Comparison of ENCODE assay signal across 18 cellular contexts in genomic region chr9:133708123-133708769, GRCh38. TPM values are rescaled to one million over a fixed set of nuclear protein-coding genes. Genes with fewer than 3 reads are reported as not detected.
DNase-seq lines count a peak whose midpoint lies in the region; ATAC-seq and TF ChIP-seq lines count a peak whose summit lies in the region.
"Had no signal": no experiment of that assay in that cellular context is flagged by ENCODE, and none has a peak within 500 bp of the region (broad histone marks: within the 10 kb centered on the region; RNA-seq: fewer than 3 reads in every experiment).

No MANE protein-coding gene starts in this region.

- H3K27ac ChIP-seq in BLaER1: peak overlapping the region; percentile 57
- H3K27ac ChIP-seq in IMR-90 (ENCODE audit: insufficient read depth, low read length): no peak overlapping the region
- H3K27ac ChIP-seq in right cardiac atrium (ENCODE audit: low read length): no peak overlapping the region
- H3K27ac ChIP-seq in ovary: no peak overlapping the region
- H3K27ac ChIP-seq in RWPE1: no peak overlapping the region
- H3K27ac ChIP-seq: C4-2B, colonic mucosa, epithelial cell of prostate had no signal

- no peak overlapping the region for H3K14ac ChIP-seq in IMR-90 (replicated peaks; ENCODE audit: low read depth, low read length)

- 94% methylated on average over 22 of the region's 30 CpGs; no CpG with 5 or more reads in 1 of the 2 experiments for WGBS in IMR-90 (ENCODE audit: extremely low coverage in 2 of 2, insufficient read length in 1 of 2), 2 experiments
- WGBS in right cardiac atrium: 89% methylated on average over 30 of the region's 30 CpGs
- 91 to 96% (median 95%) methylated on average over 30 of the region's 30 CpGs for WGBS in ovary, 3 donors

- H4K5ac ChIP-seq in IMR-90 (ENCODE audit: low read depth, low read length): no peak overlapping the region

- CTCF ChIA-PET in IMR-90 (lab: Yijun Ruan, JAX): no interaction called here
- CTCF ChIA-PET in RWPE1 (lab: Yijun Ruan, JAX): interaction anchor here (0.7 kb wide), 1 partner anchor 217 kb away, joined by 3 read pairs; no protein-coding TSS in a partner anchor

- H3K4me3 ChIP-seq in BLaER1 (no peak overlapping the region; the same call in 1 of the 2 replicates), IMR-90 (ENCODE audit: insufficient read depth, low read depth, low read length) (no peak overlapping the region), right cardiac atrium (ENCODE audit: low read length) (no peak overlapping the region), ovary (no peak overlapping the region)
- H3K4me3 ChIP-seq: breast epithelium, colonic mucosa had no signal

- POLR2A ChIA-PET in IMR-90 (lab: Charles Lee; ENCODE audit: unreplicated experiment) (no interaction called here), RWPE1 (lab: Yijun Ruan, JAX; ENCODE audit: low non-redundant PET) (no interaction called here)

- no peak overlapping the region for H2BK15ac ChIP-seq in IMR-90 (ENCODE audit: low read depth, low read length)

- 0 out of 2 replicates have a peak overlapping the region, but pooled peaks have one; percentile 35 for H2AK5ac ChIP-seq in IMR-90 (ENCODE audit: low read depth, low read length)

- no peak overlapping the region for H3K56ac ChIP-seq in IMR-90 (ENCODE audit: extremely low read depth, insufficient read depth, low read length)

- TF ChIP-seq POLR2A in IMR-90 (IDR thresholded peaks at IDR 0.05; ENCODE audit: low read depth, low read length) (no peak), ovary (IDR thresholded peaks at IDR 0.05) (no peak)

- H3K4ac ChIP-seq in IMR-90 (ENCODE audit: low read depth, low read length): no peak overlapping the region

- no peak overlapping the region for H3K23ac ChIP-seq in IMR-90 (ENCODE audit: low read depth, low read length)

- ATAC-seq in IMR-90 (ENCODE audit: low read depth): no peak
- no peak for ATAC-seq in right cardiac atrium
- no peak for ATAC-seq in HG02884 (IDR thresholded peaks at IDR 0.05; ENCODE audit: unreplicated experiment)

- H3K36me3 ChIP-seq in BLaER1 (no peaks in the 10 kb centered on the region), IMR-90 (ENCODE audit: control insufficient read depth, insufficient read depth, low read length) (no peaks in the 10 kb centered on the region), ovary (no peaks in the 10 kb centered on the region)
- H3K36me3 ChIP-seq: breast epithelium, colonic mucosa had no signal

- H2AFZ ChIP-seq in IMR-90 (replicated peaks; ENCODE audit: low read length, poor library complexity): peak overlapping the region; percentile 28

- H3K9me1 ChIP-seq in IMR-90 (ENCODE audit: insufficient read depth, low read length): peaks cover 6% of the 10 kb centered on the region

- dilution Hi-C loops in IMR-90 (cut with HindIII; ENCODE audit: low sequenced_read_pairs, unreplicated experiment): no loop called here

- 0 out of 2 replicates have a peak, but pooled peaks cover 3% of the 10 kb centered on the region for H3K27me3 ChIP-seq in BLaER1
- no peaks in the 10 kb centered on the region for H3K27me3 ChIP-seq in IMR-90 (ENCODE audit: control insufficient read depth, insufficient read depth, low read length)
- no peaks in the 10 kb centered on the region for H3K27me3 ChIP-seq in right cardiac atrium (ENCODE audit: control insufficient read depth, insufficient read depth)
- H3K27me3 ChIP-seq in ovary: no peaks in the 10 kb centered on the region
- H3K27me3 ChIP-seq: colonic mucosa had no signal

- intact Hi-C loops in IMR-90 (cut with micrococcal nuclease) (no loop called here), right cardiac atrium (cut with DNase I) (no loop called here), ovary (cut with DNase I) (no loop called here)

- H4K20me1 ChIP-seq in BLaER1: no peaks in the 10 kb centered on the region; the same call in 1 of the 2 replicates
- no peaks in the 10 kb centered on the region for H4K20me1 ChIP-seq in IMR-90 (ENCODE audit: insufficient read depth, low read length)

- H4K91ac ChIP-seq in IMR-90 (ENCODE audit: insufficient read depth, low read depth, low read length): no peak overlapping the region

- no peak for DNase-seq in IMR-90
- peak in 2 of 3 donors; percentile 33 to 63 for DNase-seq in right cardiac atrium
- peak in 4 of 5 donors; percentile 13 to 36 (median 26) for DNase-seq in ovary
- DNase-seq in RWPE1 (ENCODE audit: low spot score): no peak
- no peak for DNase-seq in DMS153 treated with DMSO at 0.1 percent for 48 hours (lab: John Stamatoyannopoulos, UW; ENCODE audit: unreplicated experiment)
- DNase-seq: activated CD4-positive, alpha-beta T cell treated with anti-CD3 and anti-CD28 coated beads, Interleukin-2, amount 10 ng/mL, durations not matched to agents 24 days and 14 days; activated gamma-delta T cell treated with Interleukin-2 at 50 U/mL for 16 hours; amygdala; colonic mucosa; effector CD8-positive, alpha-beta T cell; Kasumi-1; NCI-H510A; occipital lobe had no signal

- in situ Hi-C loops in IMR-90 (cut with MboI; ENCODE audit: low sequenced_read_pairs): no loop called here

- H3K9ac ChIP-seq in BLaER1 (peak overlapping the region; percentile 27; the same call in 1 of the 2 replicates), IMR-90 (ENCODE audit: low read depth, low read length) (no peak overlapping the region)

- no TSS peak for BruUV-seq in IMR-90 (replicated peaks; lab: Mats Ljungman, UMichigan)

- no peak overlapping the region for H3K18ac ChIP-seq in IMR-90 (ENCODE audit: low read depth, low read length)

- peaks cover 0 to 7% of the 10 kb centered on the region in 2 experiments; a peak in 2 of 4 replicates for H3K79me1 ChIP-seq in IMR-90 (ENCODE audit: low read depth in 1 of 2, low read length in 2 of 2)

- H2AK9ac ChIP-seq in IMR-90 (replicated peaks; ENCODE audit: low read depth, low read length, poor library complexity): peak overlapping the region; percentile 48

- H3K4me1 ChIP-seq in BLaER1 (peaks cover 100% of the 10 kb centered on the region), IMR-90 (ENCODE audit: control insufficient read depth, insufficient read depth, low read length) (peaks cover 19% of the 10 kb centered on the region), right cardiac atrium (ENCODE audit: control insufficient read depth, insufficient read depth, low read length) (no peaks in the 10 kb centered on the region), ovary (ENCODE audit: insufficient read depth) (peaks cover 7% of the 10 kb centered on the region)
- H3K4me1 ChIP-seq: colonic mucosa had no signal

- no peak overlapping the region for H2BK120ac ChIP-seq in IMR-90 (ENCODE audit: low read depth, low read length)

- TF ChIP-seq CTCF in IMR-90 (conservative IDR thresholded peaks at IDR 0.05; ENCODE audit: low read depth, low read length) (no peak), ovary (IDR thresholded peaks at IDR 0.05) (no peak), RWPE1 (conservative IDR thresholded peaks at IDR 0.05; ENCODE audit: low read depth) (no peak)

- no peak overlapping the region for H4K8ac ChIP-seq in IMR-90 (ENCODE audit: low read depth in 2 of 2, low read length in 2 of 2)

- no peak for TF ChIP-seq EP300 in ovary (IDR thresholded peaks at IDR 0.05)

- TF ChIP-seq RAD21 in IMR-90 (IDR thresholded peaks at IDR 0.05; ENCODE audit: low read length): no peak

- H2BK5ac ChIP-seq in IMR-90 (ENCODE audit: low read depth, low read length, poor library complexity, severe bottlenecking): no peak overlapping the region

- H3K4me2 ChIP-seq in BLaER1 (peak overlapping the region; percentile 97), IMR-90 (ENCODE audit: low read depth, low read length) (no peak overlapping the region)

- no peak overlapping the region for H2BK20ac ChIP-seq in IMR-90 (ENCODE audit: low read depth, low read length)

- H3K9me3 ChIP-seq in BLaER1 (no peaks in the 10 kb centered on the region), IMR-90 (ENCODE audit: control insufficient read depth, insufficient read depth, low read length) (no peaks in the 10 kb centered on the region), right cardiac atrium (ENCODE audit: control insufficient read depth, low read length) (no peaks in the 10 kb centered on the region), ovary (no peaks in the 10 kb centered on the region)
- H3K9me3 ChIP-seq: breast epithelium, colonic mucosa had no signal

TF ChIP-seq in IMR-90, 13 proteins besides CTCF, POLR2A, EP300 and RAD21 (continues in another document):
- TF ChIP-seq USF2 (IDR thresholded peaks at IDR 0.05; ENCODE audit: low read depth, low read length) (no peak), RCOR1 (IDR thresholded peaks at IDR 0.05; ENCODE audit: insufficient replicate concordance, low read length) (no peak), CHD1 (IDR thresholded peaks at IDR 0.05; ENCODE audit: low read depth, low read length) (no peak), NFE2L2 (IDR thresholded peaks at IDR 0.05; ENCODE audit: low read depth, low read length) (no peak), FOS (IDR thresholded peaks at IDR 0.05; ENCODE audit: low read depth, low read length) (no peak), RFX5 (IDR thresholded peaks at IDR 0.05; ENCODE audit: low read depth, low read length) (no peak), ELK1 (IDR thresholded peaks at IDR 0.05; ENCODE audit: borderline replicate concordance, low read depth, low read length) (no peak), MAFK (IDR thresholded peaks at IDR 0.05; ENCODE audit: low read depth, low read length) (no peak), MAZ (IDR thresholded peaks at IDR 0.05; ENCODE audit: borderline replicate concordance, low read depth, low read length) (no peak)

RNA-seq across cellular contexts. Expression of gene SARDH, which starts 29.9 kb away (rescaled TPM):
- total RNA-seq in IMR-90 (2012; rRNA removed) (4.7 and 5.0 TPM in 2 replicates), right cardiac atrium (1 to 10 TPM; 2.5 to 3.2 (median 2.8) TPM), ovary (10 to 100 TPM in 1 of 7 donors, 1 to 10 TPM in 6; 2.5 to 10.0 (median 3.3) TPM)
- polyA plus RNA-seq in IMR-90 (2012; rRNA removed) (7.5 and 8.5 TPM in 2 replicates), right cardiac atrium (1.7 TPM), ovary (1 to 10 TPM; 2.8 to 5.0 TPM)
- polyA plus RNA-seq in IMR-90 (2012; cell fraction: cytosol; rRNA removed): 5.0 and 8.3 TPM in 2 replicates
- polyA plus RNA-seq in IMR-90 (2012; cell fraction: nucleus; rRNA removed; ENCODE audit: low replicate concordance): 9.2 and 23.8 TPM in 2 replicates

Comparison
In these comparisons a context has a peak if more than half of its experiments do, and no peak if none do; other contexts are left out.
1. DNase-seq: peak in right cardiac atrium (2 of 3) and ovary (4 of 5); none in IMR-90 (single experiment), RWPE1 (single experiment) and DMS153 treated with DMSO at 0.1 percent for 48 hours (single experiment).